8 cellular contexts compared by ENCODE assay signal in genomic region chr12:53743277-53744129, GRCh38. TPM values are rescaled to one million over a fixed set of nuclear protein-coding genes. Genes with fewer than 3 reads are reported as not detected.
DNase-seq lines count a peak whose midpoint lies in the region; ATAC-seq and TF ChIP-seq lines count a peak whose summit lies in the region.

No MANE protein-coding gene starts in this region.

- no peak overlapping the region for H3K4me3 ChIP-seq in NT2/D1 (ENCODE audit: insufficient read length, low read depth)
- no peak overlapping the region for H3K4me3 ChIP-seq in testis

- intact Hi-C loops in testis (cut with DNase I; ENCODE audit: low total_unique reads): loop anchor here (5.0 kb wide), 1 partner anchor 41 kb away; no protein-coding TSS in a partner anchor

- peak; percentile 81 to 98 (median 91) for TF ChIP-seq CTCF in testis (IDR thresholded peaks at IDR 0.05)

- peaks cover 11 to 68% (median 49%) of the 10 kb centered on the region in 5 donors for H3K27me3 Mint-ChIP-seq in naive thymus-derived CD8-positive, alpha-beta T cell

- H3K4me3 Mint-ChIP-seq in naive thymus-derived CD8-positive, alpha-beta T cell: peak overlapping the region in 9 of 10 donors; percentile 58 to 78 (median 65)

- peak overlapping the region in 1 of 10 donors; percentile 39 for H3K27ac Mint-ChIP-seq in naive thymus-derived CD8-positive, alpha-beta T cell

- H3K4me1 Mint-ChIP-seq in naive thymus-derived CD8-positive, alpha-beta T cell: peaks cover 19 to 35% (median 21%) of the 10 kb centered on the region in 4 donors

- H3K36me3 Mint-ChIP-seq in naive thymus-derived CD8-positive, alpha-beta T cell: no peaks in the 10 kb centered on the region

- no peaks in the 10 kb centered on the region for H3K9me3 ChIP-seq in NT2/D1 (ENCODE audit: insufficient read depth, low read length)
- no peaks in the 10 kb centered on the region for H3K9me3 ChIP-seq in testis

- H3K9ac ChIP-seq in NT2/D1 (ENCODE audit: insufficient read length, low read depth): no peak overlapping the region

- POLR2A ChIA-PET in naive thymus-derived CD8-positive, alpha-beta T cell (lab: Charles Lee): interaction anchor here (0.5 to 1.6 kb wide), 6 partner anchors 10 to 95 kb away, joined by 3 to 7 read pairs (median 4); partner anchors contain the start of gene CALCOCO1

- no peaks in the 10 kb centered on the region for H3K36me3 ChIP-seq in NT2/D1 (ENCODE audit: insufficient read depth, insufficient read length, low read length)
- no peaks in the 10 kb centered on the region for H3K36me3 ChIP-seq in testis (ENCODE audit: low read depth, missing control alignments)

- ATAC-seq in HG03439 (IDR thresholded peaks at IDR 0.05; ENCODE audit: unreplicated experiment) (peak; percentile 60), GM18511 (IDR thresholded peaks at IDR 0.05; ENCODE audit: unreplicated experiment) (no peak)
- ATAC-seq in naive thymus-derived CD8-positive, alpha-beta T cell: peak; percentile 57 to 63

- H3K27ac ChIP-seq in testis: no peak overlapping the region

- H3K4me1 ChIP-seq in NT2/D1 (ENCODE audit: insufficient read depth, insufficient read length): peaks cover 13% of the 10 kb centered on the region
- H3K4me1 ChIP-seq in testis: peaks cover 19% of the 10 kb centered on the region

- TF ChIP-seq POLR2A in erythroblast (IDR thresholded peaks at IDR 0.05; ENCODE audit: low read length) (no peak), testis (IDR thresholded peaks at IDR 0.05) (no peak)

- WGBS in testis, 2 donors: 9 to 15% methylated on average over 14 to 15 of the region's 15 CpGs

- H3K27me3 ChIP-seq in NT2/D1 (ENCODE audit: insufficient read depth, insufficient read length) (peaks cover 91% of the 10 kb centered on the region), testis (no peaks in the 10 kb centered on the region)

- DNase-seq in DMS53 (lab: John Stamatoyannopoulos, UW) (peak; percentile 75), NT2/D1 (ENCODE audit: low read depth, low spot score) (peak; percentile 52), erythroblast (lab: John Stamatoyannopoulos, UW) (peak; percentile 48 to 74), testis (peak; percentile 60)
- DNase-seq in activated CD8-positive, alpha-beta memory T cell treated with anti-CD3 and anti-CD28 coated beads, Interleukin-2, amount 50 U/mL, for 48 hours: peak; percentile 81
- peak; percentile 25 to 81 (median 65) for DNase-seq in naive thymus-derived CD8-positive, alpha-beta T cell

- no peaks in the 10 kb centered on the region for H3K9me3 Mint-ChIP-seq in naive thymus-derived CD8-positive, alpha-beta T cell

RNA-seq across cellular contexts. Expression of gene CISTR, which starts 8.3 kb away (rescaled TPM):
- not detected for total RNA-seq in naive thymus-derived CD8-positive, alpha-beta T cell
- not detected for polyA plus RNA-seq in naive thymus-derived CD8-positive, alpha-beta T cell
- total RNA-seq in testis: not detected
- not detected for polyA plus RNA-seq in testis (ENCODE audit: insufficient read depth, low read depth, low replicate concordance)

RNA-seq across cellular contexts. Expression of gene CALCOCO1, which starts 16.3 kb away (rescaled TPM):
- total RNA-seq in naive thymus-derived CD8-positive, alpha-beta T cell: 100 to 1,000 TPM; 152 to 168 TPM
- 10 to 100 TPM; 52.3 to 55.5 (median 55.4) TPM for polyA plus RNA-seq in naive thymus-derived CD8-positive, alpha-beta T cell
- total RNA-seq in testis: 100 to 1,000 TPM; 120 to 167 TPM
- 121 TPM for polyA plus RNA-seq in testis (ENCODE audit: insufficient read depth, low read depth, low replicate concordance)
